Comparison of ENCODE assay signal across 25 cellular contexts in the genomic region with DNA sequence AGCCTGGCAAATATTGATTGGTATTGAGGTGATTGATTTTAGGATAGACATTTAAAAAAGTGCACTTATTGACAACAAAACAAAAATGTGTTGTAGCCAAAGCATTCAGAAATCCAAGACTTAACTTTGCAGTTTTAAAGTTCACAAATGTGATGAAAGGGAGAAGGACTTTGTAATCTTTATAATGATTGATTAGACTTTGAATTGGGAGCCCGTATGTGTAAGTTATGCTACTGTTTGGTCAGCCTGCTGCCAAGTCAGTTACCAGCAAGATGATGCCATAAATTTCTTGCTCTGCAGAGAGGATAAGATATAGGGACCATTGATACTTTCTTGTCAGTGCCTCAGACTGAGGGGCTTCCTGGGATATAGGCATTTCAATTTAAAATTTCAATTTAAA.
"Had no signal": no experiment of that assay in that cellular context is flagged by ENCODE, and none has a peak within 500 bp of the region (broad histone marks: within the 10 kb centered on the region; RNA-seq: fewer than 3 reads in every experiment).

No MANE protein-coding gene starts in this region.

- H3K4me3 Mint-ChIP-seq: activated CD4-positive, alpha-beta T cell treated with anti-CD3 and anti-CD28 coated beads, Interleukin-2, amount 10 ng/mL, durations not matched to agents 7 days and 5 days; activated CD8-positive, alpha-beta memory T cell treated with anti-CD3 and anti-CD28 coated beads, Interleukin-2, amount 10 ng/mL, durations not matched to agents 7 days and 5 days; activated CD8-positive, alpha-beta T cell treated with anti-CD3 and anti-CD28 coated beads for 36 hours; central memory CD8-positive, alpha-beta T cell; naive thymus-derived CD8-positive, alpha-beta T cell; stimulated activated memory B cell treated with anti-CD40 and anti-IgM and Interleukin-4, amounts not matched to agents 10 μg/mL and 1 μg/mL and 100 μg/mL, for 72 hours; T-cell; T-helper 2 cell treated with Interferon-gamma antibody and Interleukin-4, amounts not matched to agents 5 μg/mL and 100 μg/mL, for 36 hours had no signal

- H3K9me3 Mint-ChIP-seq: activated CD8-positive, alpha-beta T cell treated with anti-CD3 and anti-CD28 coated beads for 36 hours; stimulated activated memory B cell treated with anti-CD40 and anti-IgM and Interleukin-4, amounts not matched to agents 10 μg/mL and 1 μg/mL and 100 μg/mL, for 72 hours had no signal

- H3K9me3 ChIP-seq: esophagus squamous epithelium, lower lobe of right lung, ovary, prostate gland, stomach, suprapubic skin, tibial nerve had no signal

- H3K4me1 Mint-ChIP-seq: stimulated activated memory B cell treated with anti-CD40 and anti-IgM and Interleukin-4, amounts not matched to agents 10 μg/mL and 1 μg/mL and 100 μg/mL, for 72 hours had no signal

- H3K4me1 ChIP-seq: lower lobe of right lung, prostate gland, stomach, tibial nerve had no signal

- H3K4me3 ChIP-seq: coronary artery, esophagus squamous epithelium, lower lobe of right lung, ovary, prostate gland, skin epidermis, stomach, suprapubic skin, tibial nerve had no signal

- H3K27me3 ChIP-seq: brain microvascular endothelial cell, esophagus squamous epithelium, ovary, stomach, suprapubic skin, tibial nerve had no signal

- H3K27ac Mint-ChIP-seq: activated CD4-positive, alpha-beta T cell treated with anti-CD3 and anti-CD28 coated beads, Interleukin-2, amount 10 ng/mL, durations not matched to agents 7 days and 5 days; activated CD8-positive, alpha-beta memory T cell treated with anti-CD3 and anti-CD28 coated beads, Interleukin-2, amount 10 ng/mL, durations not matched to agents 7 days and 5 days; activated CD8-positive, alpha-beta T cell treated with anti-CD3 and anti-CD28 coated beads for 36 hours; naive thymus-derived CD8-positive, alpha-beta T cell; stimulated activated memory B cell treated with anti-CD40 and anti-IgM and Interleukin-4, amounts not matched to agents 10 μg/mL and 1 μg/mL and 100 μg/mL, for 72 hours; T-cell had no signal

- H3K36me3 ChIP-seq: brain microvascular endothelial cell, esophagus squamous epithelium, lower lobe of right lung, ovary, prostate gland, suprapubic skin, WERI-Rb-1 had no signal

- ATAC-seq: activated CD8-positive, alpha-beta memory T cell treated with anti-CD3 and anti-CD28 coated beads, Interleukin-2, amount 10 ng/mL, durations not matched to agents 7 days and 5 days; left colon; naive thymus-derived CD8-positive, alpha-beta T cell; stimulated activated memory B cell treated with anti-CD40 and anti-IgM and Interleukin-4, amounts not matched to agents 10 μg/mL and 1 μg/mL and 100 μg/mL, for 72 hours; T-cell had no signal

- DNase-seq: activated CD4-positive, alpha-beta T cell treated with anti-CD3 and anti-CD28 coated beads, Interleukin-2, amount 10 ng/mL, durations not matched to agents 7 days and 5 days; activated CD4-positive, CD25-positive, alpha-beta regulatory T cell treated with anti-CD3 and anti-CD28 coated beads, Interleukin-2, amount 50 U/mL, for 72 hours; activated CD8-positive, alpha-beta memory T cell treated with anti-CD3 and anti-CD28 coated beads, Interleukin-2, amount 10 ng/mL, durations not matched to agents 7 days and 5 days; activated CD8-positive, alpha-beta T cell treated with anti-CD3 and anti-CD28 coated beads for 36 hours; activated gamma-delta T cell; activated T-cell treated with anti-CD3 and anti-CD28 coated beads for 4 hours; aorta; esophagus squamous epithelium; left colon; lower lobe of right lung; naive thymus-derived CD8-positive, alpha-beta T cell; stimulated activated CD4-positive, alpha-beta T cell treated with anti-CD3 and anti-CD28 coated beads, Interleukin-15, amount 100 ng/mL, for 24 hours; stomach; T-cell; WERI-Rb-1 had no signal

- H3K27me3 Mint-ChIP-seq: activated CD4-positive, alpha-beta T cell treated with anti-CD3 and anti-CD28 coated beads, Interleukin-2, amount 10 ng/mL, durations not matched to agents 7 days and 5 days; activated CD8-positive, alpha-beta memory T cell treated with anti-CD3 and anti-CD28 coated beads, Interleukin-2, amount 10 ng/mL, durations not matched to agents 7 days and 5 days; activated CD8-positive, alpha-beta T cell treated with anti-CD3 and anti-CD28 coated beads for 36 hours; central memory CD8-positive, alpha-beta T cell; naive thymus-derived CD8-positive, alpha-beta T cell; stimulated activated memory B cell treated with anti-CD40 and anti-IgM and Interleukin-4, amounts not matched to agents 10 μg/mL and 1 μg/mL and 100 μg/mL, for 72 hours; T-cell had no signal

- H3K27ac ChIP-seq: esophagus squamous epithelium, lower lobe of right lung, prostate gland, suprapubic skin, WERI-Rb-1 had no signal
